In the genomic region with DNA sequence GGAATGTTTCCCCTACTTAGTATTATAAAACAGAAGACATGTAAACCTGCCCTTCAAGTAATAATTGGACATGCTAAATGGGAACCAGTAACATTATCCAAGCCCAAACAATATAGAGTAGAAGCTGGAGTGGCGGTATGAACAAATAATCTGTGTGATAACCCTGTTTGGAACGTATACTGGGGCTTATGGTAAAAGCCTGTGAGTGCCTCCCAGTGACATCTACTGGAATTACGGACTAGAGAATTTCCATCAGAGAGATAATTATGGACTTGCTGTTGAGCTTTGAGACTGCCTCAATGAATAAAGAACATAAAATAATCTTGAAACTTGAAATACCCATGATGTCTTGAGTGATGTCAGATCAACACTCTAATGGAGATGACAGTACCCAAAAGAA, we compare ENCODE assay signal across 1 cellular context.
TF ChIP-seq lines count a peak whose summit lies in the region.

No MANE protein-coding gene starts in this region.

TF ChIP-seq in GM23338, 12 proteins besides CTCF, POLR2A, EP300 and RAD21 (continued from another document):
- TF ChIP-seq, protein P1, sequence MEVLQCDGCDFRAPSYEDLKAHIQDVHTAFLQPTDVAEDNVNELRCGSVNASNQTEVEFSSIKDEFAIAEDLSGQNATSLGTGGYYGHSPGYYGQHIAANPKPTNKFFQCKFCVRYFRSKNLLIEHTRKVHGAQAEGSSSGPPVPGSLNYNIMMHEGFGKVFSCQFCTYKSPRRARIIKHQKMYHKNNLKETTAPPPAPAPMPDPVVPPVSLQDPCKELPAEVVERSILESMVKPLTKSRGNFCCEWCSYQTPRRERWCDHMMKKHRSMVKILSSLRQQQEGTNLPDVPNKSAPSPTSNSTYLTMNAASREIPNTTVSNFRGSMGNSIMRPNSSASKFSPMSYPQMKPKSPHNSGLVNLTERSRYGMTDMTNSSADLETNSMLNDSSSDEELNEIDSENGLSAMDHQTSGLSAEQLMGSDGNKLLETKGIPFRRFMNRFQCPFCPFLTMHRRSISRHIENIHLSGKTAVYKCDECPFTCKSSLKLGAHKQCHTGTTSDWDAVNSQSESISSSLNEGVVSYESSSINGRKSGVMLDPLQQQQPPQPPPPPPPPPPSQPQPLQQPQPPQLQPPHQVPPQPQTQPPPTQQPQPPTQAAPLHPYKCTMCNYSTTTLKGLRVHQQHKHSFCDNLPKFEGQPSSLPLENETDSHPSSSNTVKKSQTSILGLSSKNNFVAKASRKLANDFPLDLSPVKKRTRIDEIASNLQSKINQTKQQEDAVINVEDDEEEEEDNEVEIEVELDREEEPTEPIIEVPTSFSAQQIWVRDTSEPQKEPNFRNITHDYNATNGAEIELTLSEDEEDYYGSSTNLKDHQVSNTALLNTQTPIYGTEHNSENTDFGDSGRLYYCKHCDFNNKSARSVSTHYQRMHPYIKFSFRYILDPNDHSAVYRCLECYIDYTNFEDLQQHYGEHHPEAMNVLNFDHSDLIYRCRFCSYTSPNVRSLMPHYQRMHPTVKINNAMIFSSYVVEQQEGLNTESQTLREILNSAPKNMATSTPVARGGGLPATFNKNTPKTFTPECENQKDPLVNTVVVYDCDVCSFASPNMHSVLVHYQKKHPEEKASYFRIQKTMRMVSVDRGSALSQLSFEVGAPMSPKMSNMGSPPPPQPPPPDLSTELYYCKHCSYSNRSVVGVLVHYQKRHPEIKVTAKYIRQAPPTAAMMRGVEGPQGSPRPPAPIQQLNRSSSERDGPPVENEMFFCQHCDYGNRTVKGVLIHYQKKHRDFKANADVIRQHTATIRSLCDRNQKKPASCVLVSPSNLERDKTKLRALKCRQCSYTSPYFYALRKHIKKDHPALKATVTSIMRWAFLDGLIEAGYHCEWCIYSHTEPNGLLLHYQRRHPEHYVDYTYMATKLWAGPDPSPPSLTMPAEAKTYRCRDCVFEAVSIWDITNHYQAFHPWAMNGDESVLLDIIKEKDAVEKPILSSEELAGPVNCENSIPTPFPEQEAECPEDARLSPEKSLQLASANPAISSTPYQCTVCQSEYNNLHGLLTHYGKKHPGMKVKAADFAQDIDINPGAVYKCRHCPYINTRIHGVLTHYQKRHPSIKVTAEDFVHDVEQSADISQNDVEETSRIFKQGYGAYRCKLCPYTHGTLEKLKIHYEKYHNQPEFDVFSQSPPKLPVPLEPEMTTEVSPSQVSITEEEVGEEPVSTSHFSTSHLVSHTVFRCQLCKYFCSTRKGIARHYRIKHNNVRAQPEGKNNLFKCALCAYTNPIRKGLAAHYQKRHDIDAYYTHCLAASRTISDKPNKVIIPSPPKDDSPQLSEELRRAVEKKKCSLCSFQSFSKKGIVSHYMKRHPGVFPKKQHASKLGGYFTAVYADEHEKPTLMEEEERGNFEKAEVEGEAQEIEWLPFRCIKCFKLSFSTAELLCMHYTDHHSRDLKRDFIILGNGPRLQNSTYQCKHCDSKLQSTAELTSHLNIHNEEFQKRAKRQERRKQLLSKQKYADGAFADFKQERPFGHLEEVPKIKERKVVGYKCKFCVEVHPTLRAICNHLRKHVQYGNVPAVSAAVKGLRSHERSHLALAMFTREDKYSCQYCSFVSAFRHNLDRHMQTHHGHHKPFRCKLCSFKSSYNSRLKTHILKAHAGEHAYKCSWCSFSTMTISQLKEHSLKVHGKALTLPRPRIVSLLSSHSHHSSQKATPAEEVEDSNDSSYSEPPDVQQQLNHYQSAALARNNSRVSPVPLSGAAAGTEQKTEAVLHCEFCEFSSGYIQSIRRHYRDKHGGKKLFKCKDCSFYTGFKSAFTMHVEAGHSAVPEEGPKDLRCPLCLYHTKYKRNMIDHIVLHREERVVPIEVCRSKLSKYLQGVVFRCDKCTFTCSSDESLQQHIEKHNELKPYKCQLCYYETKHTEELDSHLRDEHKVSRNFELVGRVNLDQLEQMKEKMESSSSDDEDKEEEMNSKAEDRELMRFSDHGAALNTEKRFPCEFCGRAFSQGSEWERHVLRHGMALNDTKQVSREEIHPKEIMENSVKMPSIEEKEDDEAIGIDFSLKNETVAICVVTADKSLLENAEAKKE (CRISPR knock-in tag; IDR thresholded peaks at IDR 0.05) = no peak
- TF ChIP-seq EZH2 (IDR thresholded peaks at IDR 0.05; ENCODE audit: low read depth, unreplicated experiment) = no peak
- TF ChIP-seq JUNB (IDR thresholded peaks at IDR 0.05; ENCODE audit: unreplicated experiment) = no peak
- TF ChIP-seq, protein P2, sequence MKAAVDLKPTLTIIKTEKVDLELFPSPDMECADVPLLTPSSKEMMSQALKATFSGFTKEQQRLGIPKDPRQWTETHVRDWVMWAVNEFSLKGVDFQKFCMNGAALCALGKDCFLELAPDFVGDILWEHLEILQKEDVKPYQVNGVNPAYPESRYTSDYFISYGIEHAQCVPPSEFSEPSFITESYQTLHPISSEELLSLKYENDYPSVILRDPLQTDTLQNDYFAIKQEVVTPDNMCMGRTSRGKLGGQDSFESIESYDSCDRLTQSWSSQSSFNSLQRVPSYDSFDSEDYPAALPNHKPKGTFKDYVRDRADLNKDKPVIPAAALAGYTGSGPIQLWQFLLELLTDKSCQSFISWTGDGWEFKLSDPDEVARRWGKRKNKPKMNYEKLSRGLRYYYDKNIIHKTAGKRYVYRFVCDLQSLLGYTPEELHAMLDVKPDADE (IDR thresholded peaks at IDR 0.05) = no peak
- no peak for TF ChIP-seq NANOG (IDR thresholded peaks at IDR 0.05; ENCODE audit: borderline replicate concordance)
- no peak for TF ChIP-seq EZH2phosphoT487 (IDR thresholded peaks at IDR 0.05; ENCODE audit: unreplicated experiment)
- TF ChIP-seq POLR2AphosphoS5 (IDR thresholded peaks at IDR 0.05; ENCODE audit: low read depth) = no peak
- no peak for TF ChIP-seq ZNF331 (CRISPR knock-in tag; IDR thresholded peaks at IDR 0.05; ENCODE audit: low read depth)
- TF ChIP-seq STAT1 (IDR thresholded peaks at IDR 0.05; ENCODE audit: unreplicated experiment) = no peak
TF ChIP-seq in GM23338: peak in this region for 0.
